In the genomic region with DNA sequence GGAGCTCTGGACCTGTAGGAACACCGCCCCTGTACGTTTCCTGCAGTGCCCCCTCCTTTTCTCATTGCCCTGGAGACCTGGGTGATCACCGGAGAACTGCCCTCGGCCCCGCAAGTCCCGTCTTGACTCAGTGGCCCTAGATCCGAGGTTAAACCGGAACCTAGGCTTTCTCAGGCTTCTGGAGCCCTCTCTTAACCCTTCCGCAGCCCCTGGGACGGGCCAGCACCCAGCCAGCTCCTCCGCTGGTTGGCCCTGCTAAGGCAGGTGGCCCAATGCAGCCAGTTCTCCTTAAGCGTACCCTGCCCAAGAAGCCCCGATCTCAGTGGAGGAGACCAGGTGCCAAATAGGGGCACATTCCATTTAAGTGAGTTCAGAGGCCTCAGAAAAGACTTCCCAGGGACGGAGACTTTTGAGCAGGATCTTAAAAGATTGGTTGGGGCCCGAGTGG, we compare ENCODE assay signal across 8 cellular contexts. TPM values are rescaled to one million over a fixed set of nuclear protein-coding genes. Genes with fewer than 3 reads are reported as not detected.
A peak's percentile ranks its signal among the peaks of the same experiment; 100 is the strongest.
DNase-seq lines count a peak whose midpoint lies in the region; ATAC-seq lines count a peak whose summit lies in the region.

No MANE protein-coding gene starts in this region.

- peak; percentile 11 for ATAC-seq in HG02571 (IDR thresholded peaks at IDR 0.05; ENCODE audit: unreplicated experiment)
- no peak for ATAC-seq in GM21786 (IDR thresholded peaks at IDR 0.05; ENCODE audit: unreplicated experiment)

- DNase-seq in GM04503 (ENCODE audit: low read depth), result peak; percentile 6
- DNase-seq in RPMI7951 (ENCODE audit: low read depth), result peak; percentile 14
- DNase-seq in cerebellum (ENCODE audit: low spot score), result peak; percentile 40
- peak; percentile 55 for DNase-seq in left kidney (ENCODE audit: low read depth, low spot score)
- peak; percentile 43 for DNase-seq in stimulated activated CD4-positive, alpha-beta T cell treated with anti-CD3 and anti-CD28 coated beads, Interleukin-4, amount 100 ng/mL, for 24 hours
- no peak for DNase-seq in NCI-H2029 treated with DMSO at 0.1 percent for 48 hours (lab: John Stamatoyannopoulos, UW)

RNA-seq across cellular contexts. Expression of gene NLRX1, which starts 0.8 kb away (rescaled TPM):
- 4.9 and 5.6 TPM in 2 replicates for total RNA-seq in RPMI7951 (2014; rRNA removed; shearing (Covaris generic))
- total RNA-seq in cerebellum, result 3.6 TPM

RNA-seq across cellular contexts. Expression of gene NHERF4, which starts 16.0 kb away (rescaled TPM):
- not detected in 2 replicates for total RNA-seq in RPMI7951 (2014; rRNA removed; shearing (Covaris generic))
- total RNA-seq in cerebellum, result not detected

RNA-seq across cellular contexts. Expression of gene ABCG4, which starts 20.4 kb away (rescaled TPM):
- total RNA-seq in RPMI7951 (2014; rRNA removed; shearing (Covaris generic)), result 0.20 and 0.24 TPM in 2 replicates
- total RNA-seq in cerebellum, result 4.0 TPM

RNA-seq across cellular contexts. Expression of gene CBL, which starts 36.8 kb away (rescaled TPM):
- 12.7 and 14.1 TPM in 2 replicates for total RNA-seq in RPMI7951 (2014; rRNA removed; shearing (Covaris generic))
- total RNA-seq in cerebellum, result 22.0 TPM

RNA-seq across cellular contexts. Expression of gene HINFP, which starts 47.9 kb away (rescaled TPM):
- total RNA-seq in RPMI7951 (2014; rRNA removed; shearing (Covaris generic)), result 13.2 and 16.5 TPM in 2 replicates
- 31.0 TPM for total RNA-seq in cerebellum
